ENCODE assay signal across 10 cellular contexts in genomic region chr19:47955936-47956335, GRCh38. TPM values are rescaled to one million over a fixed set of nuclear protein-coding genes. Genes with fewer than 3 reads are reported as not detected.
"Had no signal": no experiment of that assay in that cellular context is flagged by ENCODE, and none has a peak within 500 bp of the region (broad histone marks: within the 10 kb centered on the region; RNA-seq: fewer than 3 reads in every experiment).

No MANE protein-coding gene starts in this region.

RNA-seq across cellular contexts. Expression of gene BSPH1, which starts 36.0 kb away (rescaled TPM):
- total RNA-seq: activated CD4-positive, alpha-beta T cell treated with anti-CD3 and anti-CD28 coated beads, Interleukin-2, amount 10 ng/mL, durations not matched to agents 24 days and 14 days; activated CD8-positive, alpha-beta T cell treated with anti-CD3 and anti-CD28 coated beads, Interleukin-2, amount 10 ng/mL, durations not matched to agents 7 days and 5 days; adrenal gland; astrocyte; body of pancreas; breast epithelium; cardiac septum; RPMI7951; SJSA1 had no signal
- polyA plus RNA-seq: adrenal gland, SK-N-SH had no signal

RNA-seq across cellular contexts. Expression of gene ELSPBP1, which starts 38.5 kb away (rescaled TPM):
- total RNA-seq: activated CD4-positive, alpha-beta T cell treated with anti-CD3 and anti-CD28 coated beads, Interleukin-2, amount 10 ng/mL, durations not matched to agents 24 days and 14 days; activated CD8-positive, alpha-beta T cell treated with anti-CD3 and anti-CD28 coated beads, Interleukin-2, amount 10 ng/mL, durations not matched to agents 7 days and 5 days; astrocyte; body of pancreas; breast epithelium; cardiac septum; RPMI7951; SJSA1 had no signal
- polyA plus RNA-seq: adrenal gland, SK-N-SH had no signal
